Comparison of ENCODE assay signal across 8 cellular contexts in the genomic region with DNA sequence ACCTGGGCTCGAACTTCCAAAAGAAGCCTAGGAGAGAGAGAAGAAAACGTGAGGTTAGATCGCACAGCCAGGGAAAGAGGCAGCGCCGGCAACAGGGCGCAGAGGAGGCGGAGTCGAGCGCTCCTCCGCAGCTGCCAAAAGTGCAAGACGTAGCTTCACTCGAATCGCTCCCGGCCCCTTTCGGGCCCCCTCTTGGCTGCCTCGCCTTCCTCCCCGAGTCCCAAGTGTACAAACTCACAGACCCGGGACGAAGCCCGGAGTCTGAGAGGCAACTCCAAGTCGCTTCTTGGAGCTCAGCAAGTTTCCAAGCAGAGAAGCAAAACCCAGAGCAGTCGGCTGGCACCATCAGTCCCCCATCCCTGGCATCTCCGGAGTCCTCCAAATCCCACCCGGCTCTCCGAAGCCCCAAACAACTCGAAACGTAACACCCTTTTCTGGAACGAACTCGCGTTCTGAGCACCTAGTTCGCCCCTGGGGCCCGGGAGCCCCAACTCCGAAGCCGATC. TPM values are rescaled to one million over a fixed set of nuclear protein-coding genes. Genes with fewer than 3 reads are reported as not detected.
A peak's percentile ranks its signal among the peaks of the same experiment; 100 is the strongest.
DNase-seq lines count a peak whose midpoint lies in the region; ATAC-seq and TF ChIP-seq lines count a peak whose summit lies in the region.

No MANE protein-coding gene starts in this region.

- H3K4me3 ChIP-seq in GM12875 (ENCODE audit: low read depth, low read length): peak overlapping the region; percentile 87
- peak overlapping the region; percentile 80 for H3K4me3 ChIP-seq in mesendoderm (ENCODE audit: low read length)

- H4K5ac ChIP-seq in mesendoderm (ENCODE audit: low read length): no peak overlapping the region

- H3K56ac ChIP-seq in mesendoderm (ENCODE audit: low read length): peak overlapping the region; percentile 91

- DNase-seq in NCI-H526 treated with DMSO at 0.1 percent for 48 hours (lab: John Stamatoyannopoulos, UW) (peak; percentile 6), endothelial cell (ENCODE audit: low spot score) (peak; percentile 57), mesendoderm (peak; percentile 75), NAMALWA (ENCODE audit: low spot score) (no peak)
- peak; percentile 56 for DNase-seq in activated CD8-positive, alpha-beta memory T cell treated with anti-CD3 and anti-CD28 coated beads, Interleukin-2, amount 50 U/mL, for 4 hours
- DNase-seq in stimulated activated CD8-positive, alpha-beta memory T cell treated with anti-CD3 and anti-CD28 coated beads, Interleukin-15, amount 100 ng/mL, for 24 hours (ENCODE audit: low read depth): peak; percentile 11

- no peak overlapping the region for H2BK120ac ChIP-seq in mesendoderm (ENCODE audit: low read depth, low read length)

- no peak overlapping the region for H2BK5ac ChIP-seq in mesendoderm (ENCODE audit: low read length)

- peak overlapping the region; percentile 94 for H3K4me3 Mint-ChIP-seq in endothelial cell (ENCODE audit: unreplicated experiment)

- peak; percentile 48 for ATAC-seq in HG02610 (IDR thresholded peaks at IDR 0.05; ENCODE audit: unreplicated experiment)

- WGBS in mesendoderm (ENCODE audit: extremely low coverage, insufficient coverage, low lambda C conversion rate): no CpG with 5 or more reads among the region's 34 CpGs

- peak overlapping the region; percentile 86 for H3K9ac ChIP-seq in mesendoderm (ENCODE audit: low read length)

- H3K79me2 ChIP-seq in mesendoderm (ENCODE audit: control insufficient read depth, insufficient read depth, low read length): peaks cover 5% of the 10 kb centered on the region

- TF ChIP-seq CTCF in GM12875 (IDR thresholded peaks at IDR 0.05; ENCODE audit: borderline replicate concordance, insufficient read depth, low read depth, low read length) (no peak), endothelial cell (IDR thresholded peaks at IDR 0.05; ENCODE audit: unreplicated experiment) (no peak)

- H4K8ac ChIP-seq in mesendoderm (ENCODE audit: low read depth, low read length): no peak overlapping the region

- peak overlapping the region; percentile 48 for H3K23ac ChIP-seq in mesendoderm (ENCODE audit: low read length)

- peaks cover 2% of the 10 kb centered on the region for H3K27me3 Mint-ChIP-seq in endothelial cell (ENCODE audit: unreplicated experiment)

- H3K4ac ChIP-seq in mesendoderm (ENCODE audit: low read depth, low read length): no peak overlapping the region

- H3K27ac Mint-ChIP-seq in endothelial cell (ENCODE audit: unreplicated experiment): peak overlapping the region; percentile 81

- H3K36me3 Mint-ChIP-seq in endothelial cell (ENCODE audit: low read depth, unreplicated experiment): peaks cover 8% of the 10 kb centered on the region

- peaks cover 14% of the 10 kb centered on the region for H3K4me1 Mint-ChIP-seq in endothelial cell (ENCODE audit: unreplicated experiment)

- H3K4me2 ChIP-seq in mesendoderm (ENCODE audit: low read length): peak overlapping the region; percentile 80

- no peaks in the 10 kb centered on the region for H3K27me3 ChIP-seq in mesendoderm (ENCODE audit: insufficient read depth, low read length, poor library complexity)

- no peaks in the 10 kb centered on the region for H3K36me3 ChIP-seq in mesendoderm (ENCODE audit: control insufficient read depth, insufficient read depth, low read length)

- H2BK15ac ChIP-seq in mesendoderm (replicated peaks; ENCODE audit: low read depth): no peak overlapping the region

- no peak overlapping the region for H2AK5ac ChIP-seq in mesendoderm (ENCODE audit: low read length)

- peaks cover 6% of the 10 kb centered on the region for H3K79me1 ChIP-seq in mesendoderm (ENCODE audit: low read length)

- H3K18ac ChIP-seq in mesendoderm (ENCODE audit: low read length): peak overlapping the region; percentile 99

- no peaks in the 10 kb centered on the region for H3K4me1 ChIP-seq in mesendoderm (ENCODE audit: control insufficient read depth, low read depth, low read length)

- H3K27ac ChIP-seq in mesendoderm (ENCODE audit: low read depth, low read length): no peak overlapping the region

- H3K9me3 Mint-ChIP-seq in endothelial cell (ENCODE audit: unreplicated experiment): no peaks in the 10 kb centered on the region

RNA-seq across cellular contexts. Expression of gene MIER3, which starts 1.2 kb away (rescaled TPM):
- total RNA-seq in endothelial cell (ENCODE audit: unreplicated experiment): 52.3 TPM
- polyA plus RNA-seq in mesendoderm (2013, experiment 1 of 2): 15.3 TPM
- polyA plus RNA-seq in mesendoderm (2013, experiment 2 of 2): 15.4 TPM

RNA-seq across cellular contexts. Expression of gene SETD9, which starts 41.3 kb away (rescaled TPM):
- 16.0 TPM for total RNA-seq in endothelial cell (ENCODE audit: unreplicated experiment)
- 7.6 TPM for polyA plus RNA-seq in mesendoderm (2013, experiment 1 of 2)
- polyA plus RNA-seq in mesendoderm (2013, experiment 2 of 2): 8.2 TPM
